ENCODE assay signal across 8 cellular contexts in the genomic region with DNA sequence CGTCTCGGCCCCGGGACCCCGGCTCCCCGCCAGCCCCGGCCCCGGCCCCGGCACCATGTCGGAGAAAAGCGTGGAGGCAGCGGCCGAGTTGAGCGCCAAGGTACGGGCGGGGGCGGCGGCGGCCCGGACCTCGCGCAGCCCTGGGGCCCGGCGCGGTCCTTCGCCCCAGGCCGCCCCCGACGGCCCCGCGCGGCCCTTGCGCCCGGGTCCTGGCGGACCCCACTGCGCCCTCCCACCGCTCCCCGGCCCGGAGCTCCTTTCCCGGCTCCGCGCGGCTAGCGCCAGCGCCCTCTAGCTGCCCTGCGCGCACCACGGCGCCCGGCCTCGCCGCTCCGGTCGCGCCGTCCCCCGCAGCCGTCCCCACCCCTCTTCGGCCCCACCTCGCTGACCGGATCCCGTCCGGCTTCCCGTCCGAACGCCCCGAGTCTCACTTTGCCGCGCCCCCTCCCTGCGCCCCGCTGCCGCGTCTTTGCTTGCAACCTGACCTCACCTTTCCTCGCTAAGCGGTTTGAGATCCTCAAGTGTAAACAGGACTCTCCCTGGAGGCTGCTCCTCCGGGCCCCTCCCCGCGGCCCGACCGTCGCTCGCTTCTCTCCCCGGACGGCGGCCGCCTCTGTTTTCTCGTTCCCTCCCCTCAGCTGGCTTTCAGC. TPM values are rescaled to one million over a fixed set of nuclear protein-coding genes. Genes with fewer than 3 reads are reported as not detected.
DNase-seq lines count a peak whose midpoint lies in the region; ATAC-seq and TF ChIP-seq lines count a peak whose summit lies in the region.

No MANE protein-coding gene starts in this region.

- H3K27me3 ChIP-seq in Panc1 (ENCODE audit: control insufficient read depth, insufficient read depth, low read length) (no peaks in the 10 kb centered on the region), neutrophil (peaks cover 90% of the 10 kb centered on the region)

- TF ChIP-seq CTCF in Panc1 (IDR thresholded peaks at IDR 0.05), result peak; percentile 87
- peak; percentile 87 for TF ChIP-seq CTCF in neutrophil (IDR thresholded peaks at IDR 0.05)

- in situ Hi-C loops in Panc1 (cut with HindIII; ENCODE audit: low pct_unique_long_range_greater_than_20kb, low sequenced_read_pairs), result no loop called here

- peaks cover 45% of the 10 kb centered on the region for H3K4me1 ChIP-seq in Panc1 (ENCODE audit: control insufficient read depth, insufficient read depth, low read length)
- peaks cover 26 to 31% of the 10 kb centered on the region in 2 experiments for H3K4me1 ChIP-seq in neutrophil (ENCODE audit: control insufficient read depth in 1 of 2, insufficient read depth in 1 of 2, low read depth in 1 of 2, low read length in 1 of 2)

- no TSS peak for BruUV-seq in Panc1 (replicated peaks; lab: Mats Ljungman, UMichigan)

- H3K36me3 ChIP-seq in Panc1 (ENCODE audit: control insufficient read depth, insufficient read depth, low read length) (peaks cover 2% of the 10 kb centered on the region), neutrophil (no peaks in the 10 kb centered on the region)

- POLR2A ChIA-PET in Panc1 (lab: Charles Lee), result interaction anchor here (0.6 to 0.9 kb wide), 3 partner anchors 14 to 100 kb away, joined by 4 to 17 read pairs (median 10); partner anchors contain the start of gene MLF2

- no peaks in the 10 kb centered on the region for H3K9me3 Mint-ChIP-seq in activated naive CD8-positive, alpha-beta T cell treated with anti-CD3 and anti-CD28 coated beads for 36 hours

- H3K27ac Mint-ChIP-seq in activated naive CD8-positive, alpha-beta T cell treated with anti-CD3 and anti-CD28 coated beads for 36 hours, result no peak overlapping the region

- peaks cover 38% of the 10 kb centered on the region for H3K4me1 Mint-ChIP-seq in activated naive CD8-positive, alpha-beta T cell treated with anti-CD3 and anti-CD28 coated beads for 36 hours

- DNase-seq in CMK (ENCODE audit: low read depth), result peak; percentile 54
- peak; percentile 54 for DNase-seq in HT1080 (ENCODE audit: low read depth)
- no peak for DNase-seq in Panc1 (ENCODE audit: low read depth, low spot score)
- peak; percentile 66 for DNase-seq in activated naive CD8-positive, alpha-beta T cell treated with anti-CD3 and anti-CD28 coated beads for 36 hours
- peak in 41 of 42 donors; percentile 23 to 89 (median 77) for DNase-seq in head of caudate nucleus

- CTCF ChIA-PET in Panc1 (lab: Charles Lee), result interaction anchor here (0.7 to 1.7 kb wide), 6 partner anchors 14 to 105 kb away, joined by 4 to 15 read pairs (median 8); partner anchors contain the start of genes COPS7A and MLF2

- ATAC-seq in GM19324 (IDR thresholded peaks at IDR 0.05; ENCODE audit: low FRiP score, unreplicated experiment) (peak; percentile 63), Panc1 (peak; percentile 56), HG03378 (IDR thresholded peaks at IDR 0.05; ENCODE audit: unreplicated experiment) (no peak)

- peak overlapping the region; percentile 85 for H3K4me3 Mint-ChIP-seq in activated naive CD8-positive, alpha-beta T cell treated with anti-CD3 and anti-CD28 coated beads for 36 hours

- H3K4me3 ChIP-seq in Panc1 (ENCODE audit: low read depth in 2 of 2, low read length in 2 of 2) (peak overlapping the region; percentile 90 to 91), neutrophil (ENCODE audit: low read depth in 1 of 2, low read length in 1 of 2) (peak overlapping the region; percentile 82 to 83)

- peaks cover 81% of the 10 kb centered on the region for H3K27me3 Mint-ChIP-seq in activated naive CD8-positive, alpha-beta T cell treated with anti-CD3 and anti-CD28 coated beads for 36 hours

- H3K27ac ChIP-seq in Panc1 (ENCODE audit: low read length), result peak overlapping the region; percentile 80
- H3K27ac ChIP-seq in neutrophil, result peak overlapping the region; percentile 72

- peaks cover 12% of the 10 kb centered on the region for H3K36me3 Mint-ChIP-seq in activated naive CD8-positive, alpha-beta T cell treated with anti-CD3 and anti-CD28 coated beads for 36 hours

- intact Hi-C loops in Panc1 (cut with micrococcal nuclease; ENCODE audit: unreplicated experiment), result no loop called here
- intact Hi-C loops in head of caudate nucleus (cut with DNase I), result no loop called here

- H3K9me3 ChIP-seq in Panc1 (ENCODE audit: control insufficient read depth, insufficient read depth, low read depth, low read length) (no peaks in the 10 kb centered on the region), neutrophil (no peaks in the 10 kb centered on the region)

RNA-seq across cellular contexts. Expression of gene PTMS, which starts 0.6 kb away (rescaled TPM):
- 105 and 148 TPM in 2 replicates for total RNA-seq in HT1080 (2014; rRNA removed; shearing (Covaris generic))
- polyA plus RNA-seq in HT1080 (2015; cell fraction: cytosol; rRNA removed), result 644 and 745 TPM in 2 replicates
- 238 and 245 TPM in 2 replicates for polyA plus RNA-seq in HT1080 (2015; cell fraction: nucleus; rRNA removed)
- total RNA-seq in Panc1 (2021; ENCODE audit: unreplicated experiment), result 395 TPM
- 554 TPM for polyA plus RNA-seq in Panc1 (2012; ENCODE audit: insufficient read length)
- total RNA-seq in activated naive CD8-positive, alpha-beta T cell treated with anti-CD3 and anti-CD28 coated beads for 36 hours, result 10 to 100 TPM; 23.3 to 25.1 TPM

RNA-seq across cellular contexts. Expression of gene LAG3, which starts 5.5 kb away (rescaled TPM):
- 0.20 and 2.0 TPM in 2 replicates for total RNA-seq in HT1080 (2014; rRNA removed; shearing (Covaris generic))
- polyA plus RNA-seq in HT1080 (2015; cell fraction: cytosol; rRNA removed), result 0.18 and 0.41 TPM in 2 replicates
- polyA plus RNA-seq in HT1080 (2015; cell fraction: nucleus; rRNA removed), result 2.2 and 3.1 TPM in 2 replicates
- 2.7 TPM for total RNA-seq in Panc1 (2021; ENCODE audit: unreplicated experiment)
- 2.7 TPM for polyA plus RNA-seq in Panc1 (2012; ENCODE audit: insufficient read length)
- 10 to 100 TPM; 64.8 to 67.7 TPM for total RNA-seq in activated naive CD8-positive, alpha-beta T cell treated with anti-CD3 and anti-CD28 coated beads for 36 hours

RNA-seq across cellular contexts. Expression of gene MLF2, which starts 13.8 kb away (rescaled TPM):
- total RNA-seq in HT1080 (2014; rRNA removed; shearing (Covaris generic)), result 283 and 297 TPM in 2 replicates
- 284 and 336 TPM in 2 replicates for polyA plus RNA-seq in HT1080 (2015; cell fraction: cytosol; rRNA removed)
- polyA plus RNA-seq in HT1080 (2015; cell fraction: nucleus; rRNA removed), result 179 and 198 TPM in 2 replicates
- total RNA-seq in Panc1 (2021; ENCODE audit: unreplicated experiment), result 175 TPM
- 269 TPM for polyA plus RNA-seq in Panc1 (2012; ENCODE audit: insufficient read length)
- 100 to 1,000 TPM; 134 to 141 TPM for total RNA-seq in activated naive CD8-positive, alpha-beta T cell treated with anti-CD3 and anti-CD28 coated beads for 36 hours

RNA-seq across cellular contexts. Expression of gene CD4, which starts 22.6 kb away (rescaled TPM):
- 0.10 TPM in 1 of 2 replicates, not detected in the other for total RNA-seq in HT1080 (2014; rRNA removed; shearing (Covaris generic))
- polyA plus RNA-seq in HT1080 (2015; cell fraction: cytosol; rRNA removed), result 0.03 and 0.12 TPM in 2 replicates
- 0.16 and 0.35 TPM in 2 replicates for polyA plus RNA-seq in HT1080 (2015; cell fraction: nucleus; rRNA removed)
- 0.23 TPM for total RNA-seq in Panc1 (2021; ENCODE audit: unreplicated experiment)
- 0.55 TPM for polyA plus RNA-seq in Panc1 (2012; ENCODE audit: insufficient read length)
- total RNA-seq in activated naive CD8-positive, alpha-beta T cell treated with anti-CD3 and anti-CD28 coated beads for 36 hours, result 1 to 10 TPM; 2.2 to 2.5 TPM

RNA-seq across cellular contexts. Expression of gene COPS7A, which starts 42.9 kb away (rescaled TPM):
- total RNA-seq in HT1080 (2014; rRNA removed; shearing (Covaris generic)), result 97.5 and 97.6 TPM in 2 replicates
- 89.1 and 91.5 TPM in 2 replicates for polyA plus RNA-seq in HT1080 (2015; cell fraction: cytosol; rRNA removed)
- 88.3 and 96.8 TPM in 2 replicates for polyA plus RNA-seq in HT1080 (2015; cell fraction: nucleus; rRNA removed)
- total RNA-seq in Panc1 (2021; ENCODE audit: unreplicated experiment), result 37.5 TPM
- polyA plus RNA-seq in Panc1 (2012; ENCODE audit: insufficient read length), result 76.8 TPM
- total RNA-seq in activated naive CD8-positive, alpha-beta T cell treated with anti-CD3 and anti-CD28 coated beads for 36 hours, result 10 to 100 TPM; 37.1 to 41.6 TPM

Comparison
In these comparisons a context has a peak if more than half of its experiments do, and no peak if none do; other contexts are left out.
1. RNA of gene LAG3, which starts 5.5 kb away (total RNA-seq): 64.8 to 67.7 TPM in activated naive CD8-positive, alpha-beta T cell treated with anti-CD3 and anti-CD28 coated beads for 36 hours; 2.7 TPM in Panc1 (single experiment) and 0.20 to 2.0 TPM in HT1080; every median in the first group is over 10 times any median in the second.